In the genomic region with DNA sequence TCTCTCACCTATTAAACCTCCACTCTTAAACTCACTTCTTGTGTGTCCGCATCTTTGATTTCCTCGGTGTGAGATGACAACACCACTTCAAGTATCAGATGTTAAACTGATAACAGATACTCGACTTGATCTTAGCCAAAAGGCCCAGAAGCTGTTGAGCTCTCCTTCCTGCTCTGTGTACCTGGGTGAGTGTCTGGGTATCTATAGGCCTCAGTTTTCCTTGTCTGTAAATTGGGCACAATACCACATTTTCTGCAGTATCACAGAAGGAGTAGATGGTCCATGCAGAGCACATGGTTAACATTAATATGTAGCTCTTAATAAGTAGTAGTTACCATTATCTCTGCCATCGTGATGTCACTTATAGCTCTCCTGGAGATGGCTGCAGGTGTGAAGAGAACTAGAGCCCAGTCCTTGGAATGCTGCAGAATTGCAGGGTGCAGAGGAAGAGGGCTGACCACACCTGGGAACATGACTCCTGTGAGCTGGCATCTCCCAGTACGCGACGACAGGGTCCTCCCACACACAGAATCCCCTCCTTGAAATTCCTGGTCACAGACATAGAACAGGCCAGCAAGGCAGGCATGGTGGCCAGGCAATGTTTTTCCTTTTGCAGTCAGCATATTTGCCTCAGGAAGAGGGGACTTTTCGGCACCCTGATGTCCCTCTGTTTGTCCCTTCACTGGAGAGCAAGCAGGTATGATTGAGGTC, we compare ENCODE assay signal across 37 cellular contexts.
"Had no signal": no experiment of that assay in that cellular context is flagged by ENCODE, and none has a peak within 500 bp of the region (broad histone marks: within the 10 kb centered on the region; RNA-seq: fewer than 3 reads in every experiment).

No MANE protein-coding gene starts in this region.

- H3K36me3 ChIP-seq: ascending aorta, cardiac muscle cell, Peyer's patch had no signal

- H3K9ac ChIP-seq: KMS-11 had no signal

- H3K4me1 ChIP-seq: ascending aorta had no signal

- H3K4me2 ChIP-seq: KMS-11 had no signal

- H3K27me3 Mint-ChIP-seq: activated B cell treated with CpG ODN at 0.5 μM for 24 hours; activated CD4-positive, alpha-beta memory T cell treated with anti-CD3 and anti-CD28 coated beads for 36 hours; activated naive CD4-positive, alpha-beta T cell treated with anti-CD3 and anti-CD28 coated beads, Interleukin-2, amount 50 U/mL, for 24 hours; activated T-helper 17 cell treated with anti-CD3 and anti-CD28 coated beads, Interleukin-2, amount 50 U/mL, for 72 hours had no signal

- H3K27ac ChIP-seq: ascending aorta, KMS-11, Peyer's patch, VCaP had no signal

- H3K4me3 ChIP-seq: ascending aorta, cardiac muscle cell, Peyer's patch had no signal

- ATAC-seq: activated T-cell treated with anti-CD3 and anti-CD28 coated beads, Interleukin-2, amount 50 U/mL, for 72 hours; activated T-helper 17 cell treated with anti-CD3 and anti-CD28 coated beads, Interleukin-2, amount 50 U/mL, for 72 hours; PC-3; SK-N-SH treated with all-trans-retinoic acid at 6 μM for 48 hours had no signal

- H3K27me3 ChIP-seq: ascending aorta, cardiac muscle cell, Peyer's patch had no signal

- H3K4me3 Mint-ChIP-seq: activated B cell treated with CpG ODN at 0.5 μM for 24 hours; activated CD4-positive, alpha-beta memory T cell treated with anti-CD3 and anti-CD28 coated beads for 36 hours; activated naive CD4-positive, alpha-beta T cell treated with anti-CD3 and anti-CD28 coated beads, Interleukin-2, amount 50 U/mL, for 24 hours; activated naive CD8-positive, alpha-beta T cell treated with anti-CD3 and anti-CD28 coated beads, Interleukin-2, amount 10 ng/mL, durations not matched to agents 7 days and 5 days; activated T-cell treated with anti-CD3 and anti-CD28 coated beads, Interleukin-2, amount 50 U/mL, for 72 hours; activated T-helper 17 cell treated with anti-CD3 and anti-CD28 coated beads, Interleukin-2, amount 50 U/mL, for 72 hours had no signal

- H3K9me3 ChIP-seq: ascending aorta, Peyer's patch had no signal

- H3K4me1 Mint-ChIP-seq: activated B cell treated with CpG ODN at 0.5 μM for 24 hours; activated naive CD4-positive, alpha-beta T cell treated with anti-CD3 and anti-CD28 coated beads, Interleukin-2, amount 50 U/mL, for 24 hours; activated naive CD8-positive, alpha-beta T cell treated with anti-CD3 and anti-CD28 coated beads, Interleukin-2, amount 10 ng/mL, durations not matched to agents 7 days and 5 days; activated T-helper 17 cell treated with anti-CD3 and anti-CD28 coated beads, Interleukin-2, amount 50 U/mL, for 72 hours had no signal

- H3K9me3 Mint-ChIP-seq: activated B cell treated with CpG ODN at 0.5 μM for 24 hours; activated CD4-positive, alpha-beta memory T cell treated with anti-CD3 and anti-CD28 coated beads for 36 hours; activated naive CD4-positive, alpha-beta T cell treated with anti-CD3 and anti-CD28 coated beads, Interleukin-2, amount 50 U/mL, for 24 hours; activated naive CD8-positive, alpha-beta T cell treated with anti-CD3 and anti-CD28 coated beads, Interleukin-2, amount 10 ng/mL, durations not matched to agents 7 days and 5 days; activated T-cell treated with anti-CD3 and anti-CD28 coated beads, Interleukin-2, amount 50 U/mL, for 72 hours; activated T-helper 17 cell treated with anti-CD3 and anti-CD28 coated beads, Interleukin-2, amount 50 U/mL, for 72 hours had no signal

- DNase-seq: activated B cell treated with CpG ODN at 0.5 μM for 24 hours; activated CD4-positive, alpha-beta memory T cell treated with anti-CD3 and anti-CD28 coated beads for 36 hours; activated CD4-positive, alpha-beta T cell treated with anti-CD3 and anti-CD28 coated beads for 4 hours; activated CD4-positive, alpha-beta T cell treated with anti-CD3 and anti-CD28 coated beads, Interleukin-2, amount 50 U/mL, for 1 hour; activated CD4-positive, CD25-positive, alpha-beta regulatory T cell treated with anti-CD3 and anti-CD28 coated beads, Interleukin-2, amount 50 U/mL, for 72 hours; activated CD8-positive, alpha-beta memory T cell treated with anti-CD3 and anti-CD28 coated beads, Interleukin-2, amount 50 U/mL, for 4 hours; activated effector memory CD4-positive, alpha-beta T cell treated with anti-CD3 and anti-CD28 coated beads, Interleukin-2, amount 50 U/mL, for 16 hours; activated naive CD4-positive, alpha-beta T cell treated with Interleukin-2 at 50 U/mL for 16 hours; activated naive CD8-positive, alpha-beta T cell treated with anti-CD3 and anti-CD28 coated beads, Interleukin-2, amount 10 ng/mL, durations not matched to agents 7 days and 5 days; activated T-cell treated with anti-CD3 and anti-CD28 coated beads, Interleukin-2, amount 50 U/mL, for 72 hours; amygdala; MM.1S; MV-4-11; NCI-H1092; NCI-H1436 treated with DMSO at 0.1 percent for 48 hours; NCI-H1694 treated with DMSO at 0.1 percent for 48 hours; NCI-H2029 treated with DMSO at 0.1 percent for 48 hours; NCI-H2107; NCI-H2171; NCI-H510A; NCI-H748 treated with DMSO at 0.1 percent for 48 hours; NK-92 treated with Interleukin-12 subunit alpha and Interleukin-12 subunit beta, amount 100 ng/mL, for 24 hours; PC-3; Peyer's patch; RPMI8226; SHP77 treated with DMSO at 0.1 percent for 48 hours; SW 1271; T-helper 1 cell; T-helper 2 cell; T-helper 9 cell had no signal

- H3K36me3 Mint-ChIP-seq: activated CD4-positive, alpha-beta memory T cell treated with anti-CD3 and anti-CD28 coated beads for 36 hours; activated naive CD4-positive, alpha-beta T cell treated with anti-CD3 and anti-CD28 coated beads, Interleukin-2, amount 50 U/mL, for 24 hours; activated naive CD8-positive, alpha-beta T cell treated with anti-CD3 and anti-CD28 coated beads, Interleukin-2, amount 10 ng/mL, durations not matched to agents 7 days and 5 days had no signal

- H3K27ac Mint-ChIP-seq: activated B cell treated with CpG ODN at 0.5 μM for 24 hours; activated CD4-positive, alpha-beta memory T cell treated with anti-CD3 and anti-CD28 coated beads for 36 hours; activated naive CD4-positive, alpha-beta T cell treated with anti-CD3 and anti-CD28 coated beads, Interleukin-2, amount 50 U/mL, for 24 hours; activated naive CD8-positive, alpha-beta T cell treated with anti-CD3 and anti-CD28 coated beads, Interleukin-2, amount 10 ng/mL, durations not matched to agents 7 days and 5 days; activated T-cell treated with anti-CD3 and anti-CD28 coated beads, Interleukin-2, amount 50 U/mL, for 72 hours; activated T-helper 17 cell treated with anti-CD3 and anti-CD28 coated beads, Interleukin-2, amount 50 U/mL, for 72 hours had no signal
